17 cellular contexts compared by ENCODE assay signal in the genomic region with DNA sequence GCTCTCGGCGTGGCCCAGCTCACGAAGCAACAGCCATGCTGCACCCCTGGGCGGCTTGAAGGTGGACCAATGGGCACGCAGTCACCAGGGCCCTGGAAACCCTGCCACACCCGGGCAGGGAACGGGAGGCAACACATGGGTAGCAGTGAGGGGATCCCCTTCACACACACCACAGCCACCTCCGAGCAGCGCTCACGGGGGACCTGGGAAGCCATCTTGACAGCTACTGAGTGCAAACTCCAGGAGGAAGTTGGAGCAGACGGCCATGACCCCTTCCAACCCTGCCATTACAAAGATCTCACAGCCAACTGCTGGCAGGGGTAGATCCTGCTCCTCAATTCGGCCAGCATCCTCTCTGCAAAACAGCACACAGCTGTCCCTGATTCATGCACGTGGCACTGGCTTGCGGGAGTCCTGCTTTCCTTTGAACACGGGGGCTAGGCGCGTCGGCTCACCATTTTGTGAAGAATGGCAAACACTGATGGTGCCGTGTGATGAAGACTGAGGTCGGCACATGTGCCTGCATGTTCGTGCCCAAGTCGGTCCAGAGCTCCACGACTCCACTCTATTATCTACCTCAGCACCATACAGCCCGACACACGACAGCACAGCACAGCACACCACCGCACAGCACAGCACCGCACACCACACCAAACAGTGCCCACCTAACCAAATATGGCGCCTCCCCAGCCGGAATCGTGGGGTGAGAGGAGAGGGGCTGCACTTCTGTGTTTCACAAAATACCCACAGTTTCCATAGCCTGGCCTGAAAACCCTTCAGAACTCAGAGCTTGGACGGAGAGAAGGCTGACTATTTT.
"Had no signal": no experiment of that assay in that cellular context is flagged by ENCODE, and none has a peak within 500 bp of the region (broad histone marks: within the 10 kb centered on the region; RNA-seq: fewer than 3 reads in every experiment).

No MANE protein-coding gene starts in this region.

- H3K9me3 ChIP-seq: ovary, stomach, testis, upper lobe of right lung had no signal

- H3K27me3 Mint-ChIP-seq: activated CD4-positive, alpha-beta T cell treated with anti-CD3 and anti-CD28 coated beads for 36 hours; activated naive CD8-positive, alpha-beta T cell treated with anti-CD3 and anti-CD28 coated beads for 36 hours; activated T-helper 17 cell treated with anti-CD3 and anti-CD28 coated beads, Interleukin-2, amount 50 U/mL, for 72 hours had no signal

- H3K9me3 Mint-ChIP-seq: activated naive CD8-positive, alpha-beta T cell treated with anti-CD3 and anti-CD28 coated beads for 36 hours; activated T-helper 17 cell treated with anti-CD3 and anti-CD28 coated beads, Interleukin-2, amount 50 U/mL, for 72 hours; neural progenitor cell; stimulated activated effector memory CD8-positive, alpha-beta T cell treated with anti-CD3 and anti-CD28 coated beads, Interleukin-12 subunit alpha, Interleukin-12 subunit beta, amount 100 ng/mL, for 72 hours; T-helper 2 cell treated with Interferon-gamma antibody and Interleukin-4, amounts not matched to agents 5 μg/mL and 100 μg/mL, for 36 hours had no signal

- H3K9ac ChIP-seq: neural progenitor cell had no signal

- ATAC-seq: activated CD4-positive, alpha-beta T cell treated with anti-CD3 and anti-CD28 coated beads for 36 hours; activated T-helper 17 cell treated with anti-CD3 and anti-CD28 coated beads, Interleukin-2, amount 50 U/mL, for 72 hours; sciatic nerve; stimulated activated effector memory CD8-positive, alpha-beta T cell treated with anti-CD3 and anti-CD28 coated beads, Interleukin-12 subunit alpha, Interleukin-12 subunit beta, amount 100 ng/mL, for 72 hours; upper lobe of right lung had no signal

- H3K27ac Mint-ChIP-seq: activated CD4-positive, alpha-beta T cell treated with anti-CD3 and anti-CD28 coated beads for 36 hours; activated naive CD8-positive, alpha-beta T cell treated with anti-CD3 and anti-CD28 coated beads for 36 hours; activated T-helper 17 cell treated with anti-CD3 and anti-CD28 coated beads, Interleukin-2, amount 50 U/mL, for 72 hours; neural progenitor cell; stimulated activated effector memory CD8-positive, alpha-beta T cell treated with anti-CD3 and anti-CD28 coated beads, Interleukin-12 subunit alpha, Interleukin-12 subunit beta, amount 100 ng/mL, for 72 hours; T-helper 2 cell treated with Interferon-gamma antibody and Interleukin-4, amounts not matched to agents 5 μg/mL and 100 μg/mL, for 36 hours had no signal

- DNase-seq: activated CD4-positive, alpha-beta T cell treated with anti-CD3 and anti-CD28 coated beads for 36 hours; activated CD4-positive, alpha-beta T cell treated with anti-CD3 and anti-CD28 coated beads, Interleukin-2, amount 50 U/mL, for 48 hours; activated naive CD4-positive, alpha-beta T cell; activated naive CD8-positive, alpha-beta T cell treated with anti-CD3 and anti-CD28 coated beads for 36 hours; amniotic stem cell; head of caudate nucleus; ovary; stimulated activated CD4-positive, alpha-beta T cell treated with anti-CD3 and anti-CD28 coated beads, Interleukin-4, amount 100 ng/mL, for 24 hours; stomach; testis; upper lobe of right lung had no signal

- H3K4me3 ChIP-seq: cardiac muscle cell, neural progenitor cell, ovary, stomach, testis, upper lobe of right lung had no signal

- H3K27me3 ChIP-seq: cardiac muscle cell, neural progenitor cell, ovary, stomach, testis, upper lobe of right lung had no signal

- H3K27ac ChIP-seq: cardiac muscle cell, neural progenitor cell, ovary, stomach, testis, upper lobe of right lung had no signal

- H3K4me3 Mint-ChIP-seq: activated CD4-positive, alpha-beta T cell treated with anti-CD3 and anti-CD28 coated beads for 36 hours; activated naive CD8-positive, alpha-beta T cell treated with anti-CD3 and anti-CD28 coated beads for 36 hours; activated T-helper 17 cell treated with anti-CD3 and anti-CD28 coated beads, Interleukin-2, amount 50 U/mL, for 72 hours; neural progenitor cell; stimulated activated effector memory CD8-positive, alpha-beta T cell treated with anti-CD3 and anti-CD28 coated beads, Interleukin-12 subunit alpha, Interleukin-12 subunit beta, amount 100 ng/mL, for 72 hours; T-helper 2 cell treated with Interferon-gamma antibody and Interleukin-4, amounts not matched to agents 5 μg/mL and 100 μg/mL, for 36 hours had no signal

- H3K36me3 ChIP-seq: neural progenitor cell, ovary had no signal
